ENCODE assay signal across 1 cellular context in the genomic region with DNA sequence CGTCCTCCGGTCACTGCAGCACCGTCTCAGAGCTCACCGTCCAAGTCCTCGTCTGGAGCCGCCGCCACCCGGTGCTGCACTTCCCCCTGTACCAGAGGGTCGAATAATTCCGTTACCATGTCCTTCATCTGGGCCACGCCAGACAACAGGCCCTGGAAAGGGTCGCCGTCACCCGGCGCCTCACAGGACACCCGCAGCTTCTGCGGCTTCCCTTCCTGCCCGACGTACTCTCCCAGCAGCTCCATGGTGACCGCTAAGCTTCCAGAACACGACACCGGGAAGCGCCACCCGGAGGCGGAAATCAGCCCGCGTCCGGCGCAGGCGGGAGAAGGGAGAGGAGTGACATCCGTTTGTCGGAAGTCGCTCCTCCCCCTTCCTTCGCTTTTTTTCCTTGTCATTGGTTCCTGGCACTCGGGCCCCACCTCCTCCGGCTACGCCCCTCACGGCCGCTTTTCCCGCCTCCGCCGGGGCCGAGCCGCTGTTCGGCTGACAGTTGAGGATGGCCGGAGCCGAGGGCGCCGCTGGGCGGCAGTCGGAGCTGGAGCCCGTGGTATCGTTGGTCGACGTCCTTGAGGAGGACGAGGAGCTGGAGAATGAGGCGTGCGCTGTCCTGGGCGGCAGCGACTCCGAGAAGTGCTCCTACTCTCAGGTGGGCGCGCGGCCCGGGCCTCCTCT.
TF ChIP-seq lines count a peak whose summit lies in the region.

A gene with protein sequence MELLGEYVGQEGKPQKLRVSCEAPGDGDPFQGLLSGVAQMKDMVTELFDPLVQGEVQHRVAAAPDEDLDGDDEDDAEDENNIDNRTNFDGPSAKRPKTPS (minus strand): TSS at position 273 of the 675 bp plus-strand sequence. CDS start 28 bp downstream, at position 245.
A gene with protein sequence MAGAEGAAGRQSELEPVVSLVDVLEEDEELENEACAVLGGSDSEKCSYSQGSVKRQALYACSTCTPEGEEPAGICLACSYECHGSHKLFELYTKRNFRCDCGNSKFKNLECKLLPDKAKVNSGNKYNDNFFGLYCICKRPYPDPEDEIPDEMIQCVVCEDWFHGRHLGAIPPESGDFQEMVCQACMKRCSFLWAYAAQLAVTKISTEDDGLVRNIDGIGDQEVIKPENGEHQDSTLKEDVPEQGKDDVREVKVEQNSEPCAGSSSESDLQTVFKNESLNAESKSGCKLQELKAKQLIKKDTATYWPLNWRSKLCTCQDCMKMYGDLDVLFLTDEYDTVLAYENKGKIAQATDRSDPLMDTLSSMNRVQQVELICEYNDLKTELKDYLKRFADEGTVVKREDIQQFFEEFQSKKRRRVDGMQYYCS (plus strand): TSS at position 464 of the 675 bp plus-strand sequence. CDS start 36 bp downstream, at position 500.

TF ChIP-seq in K562, 482 proteins besides CTCF, POLR2A, EP300 and RAD21 (continued from another document):
- TF ChIP-seq, protein P1, sequence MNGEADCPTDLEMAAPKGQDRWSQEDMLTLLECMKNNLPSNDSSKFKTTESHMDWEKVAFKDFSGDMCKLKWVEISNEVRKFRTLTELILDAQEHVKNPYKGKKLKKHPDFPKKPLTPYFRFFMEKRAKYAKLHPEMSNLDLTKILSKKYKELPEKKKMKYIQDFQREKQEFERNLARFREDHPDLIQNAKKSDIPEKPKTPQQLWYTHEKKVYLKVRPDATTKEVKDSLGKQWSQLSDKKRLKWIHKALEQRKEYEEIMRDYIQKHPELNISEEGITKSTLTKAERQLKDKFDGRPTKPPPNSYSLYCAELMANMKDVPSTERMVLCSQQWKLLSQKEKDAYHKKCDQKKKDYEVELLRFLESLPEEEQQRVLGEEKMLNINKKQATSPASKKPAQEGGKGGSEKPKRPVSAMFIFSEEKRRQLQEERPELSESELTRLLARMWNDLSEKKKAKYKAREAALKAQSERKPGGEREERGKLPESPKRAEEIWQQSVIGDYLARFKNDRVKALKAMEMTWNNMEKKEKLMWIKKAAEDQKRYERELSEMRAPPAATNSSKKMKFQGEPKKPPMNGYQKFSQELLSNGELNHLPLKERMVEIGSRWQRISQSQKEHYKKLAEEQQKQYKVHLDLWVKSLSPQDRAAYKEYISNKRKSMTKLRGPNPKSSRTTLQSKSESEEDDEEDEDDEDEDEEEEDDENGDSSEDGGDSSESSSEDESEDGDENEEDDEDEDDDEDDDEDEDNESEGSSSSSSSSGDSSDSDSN (IDR thresholded peaks at IDR 0.05; ENCODE audit: borderline replicate concordance in 1 of 2, low read depth in 2 of 2, low read length in 2 of 2), result peak in 1 of 2 experiments; percentile 67; a peak in 1 of 4 replicates
- peak; percentile 75; the same call in 1 of the 2 replicates for TF ChIP-seq PHF8 (IDR thresholded peaks at IDR 0.05; ENCODE audit: borderline replicate concordance, low read length)
- no peak for TF ChIP-seq ZNF785 (CRISPR knock-in tag; IDR thresholded peaks at IDR 0.05)
- TF ChIP-seq EGR1 (conservative IDR thresholded peaks at IDR 0.05), result 0 out of 2 replicates have a peak, but pooled peaks have one; percentile 27
- no peak for TF ChIP-seq NFATC3 (IDR thresholded peaks at IDR 0.05)
- TF ChIP-seq, protein P2, sequence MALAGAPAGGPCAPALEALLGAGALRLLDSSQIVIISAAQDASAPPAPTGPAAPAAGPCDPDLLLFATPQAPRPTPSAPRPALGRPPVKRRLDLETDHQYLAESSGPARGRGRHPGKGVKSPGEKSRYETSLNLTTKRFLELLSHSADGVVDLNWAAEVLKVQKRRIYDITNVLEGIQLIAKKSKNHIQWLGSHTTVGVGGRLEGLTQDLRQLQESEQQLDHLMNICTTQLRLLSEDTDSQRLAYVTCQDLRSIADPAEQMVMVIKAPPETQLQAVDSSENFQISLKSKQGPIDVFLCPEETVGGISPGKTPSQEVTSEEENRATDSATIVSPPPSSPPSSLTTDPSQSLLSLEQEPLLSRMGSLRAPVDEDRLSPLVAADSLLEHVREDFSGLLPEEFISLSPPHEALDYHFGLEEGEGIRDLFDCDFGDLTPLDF (CRISPR knock-in tag; IDR thresholded peaks at IDR 0.05), result peak; percentile 69
- peak; percentile 67 for TF ChIP-seq ZFX (CRISPR knock-in tag; IDR thresholded peaks at IDR 0.05)
- TF ChIP-seq MCM7 (IDR thresholded peaks at IDR 0.05), result no peak
- peak; percentile 96 for TF ChIP-seq CREM (IDR thresholded peaks at IDR 0.05; ENCODE audit: low read depth)
- no peak for TF ChIP-seq ILK (tag; IDR thresholded peaks at IDR 0.05; ENCODE audit: borderline replicate concordance, low read depth)
- peak; percentile 37; the same call in 1 of the 2 replicates for TF ChIP-seq CBX1 (IDR thresholded peaks at IDR 0.05; ENCODE audit: low read depth)
- peak in 1 of 2 experiments; percentile 22; a peak in 1 of 4 replicates for TF ChIP-seq FOXK2 (conservative IDR thresholded peaks at IDR 0.05 in 1 of 2, IDR thresholded peaks at IDR 0.05 in 1 of 2; ENCODE audit: low read depth in 2 of 2)
- no peak for TF ChIP-seq GATA2 (CRISPR knock-in tag; IDR thresholded peaks at IDR 0.05)
- TF ChIP-seq HDAC1 (IDR thresholded peaks at IDR 0.05), result peak in 1 of 2 experiments; percentile 54; a peak in 1 of 4 replicates
- no peak for TF ChIP-seq ZNF165 (CRISPR knock-in tag; IDR thresholded peaks at IDR 0.05; ENCODE audit: borderline replicate concordance)
- TF ChIP-seq, protein P3, sequence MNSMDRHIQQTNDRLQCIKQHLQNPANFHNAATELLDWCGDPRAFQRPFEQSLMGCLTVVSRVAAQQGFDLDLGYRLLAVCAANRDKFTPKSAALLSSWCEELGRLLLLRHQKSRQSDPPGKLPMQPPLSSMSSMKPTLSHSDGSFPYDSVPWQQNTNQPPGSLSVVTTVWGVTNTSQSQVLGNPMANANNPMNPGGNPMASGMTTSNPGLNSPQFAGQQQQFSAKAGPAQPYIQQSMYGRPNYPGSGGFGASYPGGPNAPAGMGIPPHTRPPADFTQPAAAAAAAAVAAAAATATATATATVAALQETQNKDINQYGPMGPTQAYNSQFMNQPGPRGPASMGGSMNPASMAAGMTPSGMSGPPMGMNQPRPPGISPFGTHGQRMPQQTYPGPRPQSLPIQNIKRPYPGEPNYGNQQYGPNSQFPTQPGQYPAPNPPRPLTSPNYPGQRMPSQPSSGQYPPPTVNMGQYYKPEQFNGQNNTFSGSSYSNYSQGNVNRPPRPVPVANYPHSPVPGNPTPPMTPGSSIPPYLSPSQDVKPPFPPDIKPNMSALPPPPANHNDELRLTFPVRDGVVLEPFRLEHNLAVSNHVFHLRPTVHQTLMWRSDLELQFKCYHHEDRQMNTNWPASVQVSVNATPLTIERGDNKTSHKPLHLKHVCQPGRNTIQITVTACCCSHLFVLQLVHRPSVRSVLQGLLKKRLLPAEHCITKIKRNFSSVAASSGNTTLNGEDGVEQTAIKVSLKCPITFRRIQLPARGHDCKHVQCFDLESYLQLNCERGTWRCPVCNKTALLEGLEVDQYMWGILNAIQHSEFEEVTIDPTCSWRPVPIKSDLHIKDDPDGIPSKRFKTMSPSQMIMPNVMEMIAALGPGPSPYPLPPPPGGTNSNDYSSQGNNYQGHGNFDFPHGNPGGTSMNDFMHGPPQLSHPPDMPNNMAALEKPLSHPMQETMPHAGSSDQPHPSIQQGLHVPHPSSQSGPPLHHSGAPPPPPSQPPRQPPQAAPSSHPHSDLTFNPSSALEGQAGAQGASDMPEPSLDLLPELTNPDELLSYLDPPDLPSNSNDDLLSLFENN (IDR thresholded peaks at IDR 0.05; ENCODE audit: low read depth in 2 of 2, low read length in 2 of 2), result 0 out of 4 replicates have a peak, but pooled peaks of 1 of the 2 experiments have one; percentile 12
- TF ChIP-seq YY1 (IDR thresholded peaks at IDR 0.05; ENCODE audit: borderline replicate concordance in 1 of 3, control insufficient read depth in 1 of 3, extremely low read depth in 1 of 3, insufficient read depth in 3 of 3, insufficient read length in 1 of 3, insufficient replicate concordance in 2 of 3, low read depth in 1 of 3, low read length in 2 of 3), result peak in 2 of 3 experiments; percentile 51 to 75
- peak; percentile 37; the same call in 1 of the 2 replicates for TF ChIP-seq NFE2 (IDR thresholded peaks at IDR 0.05; ENCODE audit: low read depth)
- TF ChIP-seq TAF9B (IDR thresholded peaks at IDR 0.05; ENCODE audit: partially characterized antibody), result peak; percentile 38
- TF ChIP-seq ESRRA (IDR thresholded peaks at IDR 0.05; ENCODE audit: borderline replicate concordance, low read depth), result peak; percentile 57; the same call in 1 of the 2 replicates
- TF ChIP-seq TAF1 (IDR thresholded peaks at IDR 0.05; ENCODE audit: control insufficient read depth, extremely low read depth, insufficient read depth, low read length, severe bottlenecking), result peak; percentile 73
- 0 out of 4 replicates have a peak, but pooled peaks of 1 of the 2 experiments have one; percentile 24 for TF ChIP-seq FOXA3 (CRISPR knock-in tag; conservative IDR thresholded peaks at IDR 0.05 in 1 of 2, IDR thresholded peaks at IDR 0.05 in 1 of 2)
- no peak for TF ChIP-seq ZNF232 (CRISPR knock-in tag; IDR thresholded peaks at IDR 0.05)
- peak; percentile 93 for TF ChIP-seq CREB1 (IDR thresholded peaks at IDR 0.05)
- TF ChIP-seq CREB1 (CRISPR knock-in tag; IDR thresholded peaks at IDR 0.05), result peak; percentile 88
- TF ChIP-seq CTBP1 (IDR thresholded peaks at IDR 0.05; ENCODE audit: borderline replicate concordance), result peak; percentile 53; the same call in 1 of the 2 replicates
- TF ChIP-seq ETV6 (IDR thresholded peaks at IDR 0.05; ENCODE audit: borderline replicate concordance in 1 of 2, low read depth in 2 of 2, low read length in 1 of 2), result peak in 1 of 2 experiments; percentile 61; a peak in 1 of 4 replicates
- TF ChIP-seq ETV6 (CRISPR knock-in tag; IDR thresholded peaks at IDR 0.05; ENCODE audit: borderline replicate concordance), result no peak
- peak; percentile 93 for TF ChIP-seq NCOA6 (IDR thresholded peaks at IDR 0.05)
